In the genomic region with DNA sequence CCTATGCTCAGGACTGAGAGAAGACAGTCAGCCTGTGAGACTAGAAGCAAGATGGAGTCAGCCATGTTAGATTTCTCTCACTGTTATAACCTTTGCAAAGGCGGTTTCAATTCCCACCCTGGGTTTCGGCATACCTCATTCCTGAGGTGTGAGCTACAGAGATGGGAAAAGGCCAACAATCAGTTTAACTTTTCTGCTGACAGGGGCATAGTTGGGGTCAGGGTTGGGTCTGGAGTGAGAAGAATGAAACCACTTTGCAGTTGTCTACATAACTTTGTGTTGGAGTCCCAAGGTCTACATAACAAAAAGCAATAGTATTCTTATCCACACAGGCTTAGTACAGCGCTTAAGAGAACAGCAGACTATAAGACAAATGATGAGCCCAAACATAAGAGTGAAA, we compare ENCODE assay signal across 1 cellular context.
TF ChIP-seq lines count a peak whose summit lies in the region.

No MANE protein-coding gene starts in this region.

TF ChIP-seq in IMR-90, 13 proteins besides CTCF, POLR2A, EP300 and RAD21 (continued from another document):
- peak; percentile 8; the same call in 1 of the 2 replicates for TF ChIP-seq MAFK (IDR thresholded peaks at IDR 0.05; ENCODE audit: low read depth, low read length)
- TF ChIP-seq BHLHE40 (IDR thresholded peaks at IDR 0.05; ENCODE audit: low read depth, low read length), result no peak
- TF ChIP-seq SMC3 (IDR thresholded peaks at IDR 0.05; ENCODE audit: low read depth, low read length), result no peak
